Comparison of ENCODE assay signal across 2 cellular contexts in genomic region chr12:116155383-116155782, GRCh38.
A peak's percentile ranks its signal among the peaks of the same experiment; 100 is the strongest.
TF ChIP-seq lines count a peak whose summit lies in the region.

No MANE protein-coding gene starts in this region.

TF ChIP-seq in HEK293, 187 proteins besides CTCF, POLR2A, EP300 and RAD21 (continued from another document):
- TF ChIP-seq, protein P1, sequence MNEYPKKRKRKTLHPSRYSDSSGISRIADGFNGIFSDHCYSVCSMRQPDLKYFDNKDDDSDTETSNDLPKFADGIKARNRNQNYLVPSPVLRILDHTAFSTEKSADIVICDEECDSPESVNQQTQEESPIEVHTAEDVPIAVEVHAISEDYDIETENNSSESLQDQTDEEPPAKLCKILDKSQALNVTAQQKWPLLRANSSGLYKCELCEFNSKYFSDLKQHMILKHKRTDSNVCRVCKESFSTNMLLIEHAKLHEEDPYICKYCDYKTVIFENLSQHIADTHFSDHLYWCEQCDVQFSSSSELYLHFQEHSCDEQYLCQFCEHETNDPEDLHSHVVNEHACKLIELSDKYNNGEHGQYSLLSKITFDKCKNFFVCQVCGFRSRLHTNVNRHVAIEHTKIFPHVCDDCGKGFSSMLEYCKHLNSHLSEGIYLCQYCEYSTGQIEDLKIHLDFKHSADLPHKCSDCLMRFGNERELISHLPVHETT (tag by site-specific recombination; IDR thresholded peaks at IDR 0.05): no peak
- TF ChIP-seq ZNF629 (tag by site-specific recombination; IDR thresholded peaks at IDR 0.05) (no peak), ZNF658 (tag by site-specific recombination; IDR thresholded peaks at IDR 0.05) (no peak), ZNF701 (tag by site-specific recombination; IDR thresholded peaks at IDR 0.05) (no peak), ZNF596 (tag by site-specific recombination; IDR thresholded peaks at IDR 0.05) (0 out of 2 replicates have a peak, but pooled peaks have one; percentile 14), KLF9 (tag by site-specific recombination; IDR thresholded peaks at IDR 0.05; ENCODE audit: low read depth) (no peak), ZNF768 (tag by site-specific recombination; IDR thresholded peaks at IDR 0.05) (no peak), KLF8 (tag by site-specific recombination; IDR thresholded peaks at IDR 0.05) (no peak), GFI1B (tag by site-specific recombination; IDR thresholded peaks at IDR 0.05) (no peak), ZNF292 (tag by site-specific recombination; IDR thresholded peaks at IDR 0.05; ENCODE audit: borderline replicate concordance, low read depth) (no peak), ZNF610 (tag by site-specific recombination; IDR thresholded peaks at IDR 0.05; ENCODE audit: borderline replicate concordance) (no peak), PBX3 (CRISPR knock-in tag; IDR thresholded peaks at IDR 0.05) (no peak), ZNF544 (tag by site-specific recombination; IDR thresholded peaks at IDR 0.05) (no peak)
- TF ChIP-seq, protein P2, sequence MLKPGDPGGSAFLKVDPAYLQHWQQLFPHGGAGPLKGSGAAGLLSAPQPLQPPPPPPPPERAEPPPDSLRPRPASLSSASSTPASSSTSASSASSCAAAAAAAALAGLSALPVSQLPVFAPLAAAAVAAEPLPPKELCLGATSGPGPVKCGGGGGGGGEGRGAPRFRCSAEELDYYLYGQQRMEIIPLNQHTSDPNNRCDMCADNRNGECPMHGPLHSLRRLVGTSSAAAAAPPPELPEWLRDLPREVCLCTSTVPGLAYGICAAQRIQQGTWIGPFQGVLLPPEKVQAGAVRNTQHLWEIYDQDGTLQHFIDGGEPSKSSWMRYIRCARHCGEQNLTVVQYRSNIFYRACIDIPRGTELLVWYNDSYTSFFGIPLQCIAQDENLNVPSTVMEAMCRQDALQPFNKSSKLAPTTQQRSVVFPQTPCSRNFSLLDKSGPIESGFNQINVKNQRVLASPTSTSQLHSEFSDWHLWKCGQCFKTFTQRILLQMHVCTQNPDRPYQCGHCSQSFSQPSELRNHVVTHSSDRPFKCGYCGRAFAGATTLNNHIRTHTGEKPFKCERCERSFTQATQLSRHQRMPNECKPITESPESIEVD (tag by site-specific recombination; IDR thresholded peaks at IDR 0.05): 0 out of 2 replicates have a peak, but pooled peaks have one; percentile 6

TF ChIP-seq in HepG2, 621 proteins besides CTCF, POLR2A, EP300 and RAD21 (continued from another document and continues in another):
- TF ChIP-seq FOXP4 (CRISPR knock-in tag; IDR thresholded peaks at IDR 0.05) (0 out of 2 replicates have a peak, but pooled peaks have one; percentile 25), SOX13 (IDR thresholded peaks at IDR 0.05) (no peak), SOX13 (CRISPR knock-in tag; conservative IDR thresholded peaks at IDR 0.05 in 1 of 2, IDR thresholded peaks at IDR 0.05 in 1 of 2) (peak in 1 of 2 experiments; percentile 73; a peak in 2 of 4 replicates), NR2F6 (IDR thresholded peaks at IDR 0.05) (peak; percentile 55), NR2F6 (CRISPR knock-in tag; IDR thresholded peaks at IDR 0.05) (peak; percentile 17; the same call in 1 of the 2 replicates), HOXA3 (CRISPR knock-in tag; IDR thresholded peaks at IDR 0.05) (no peak), ARID3A (IDR thresholded peaks at IDR 0.05; ENCODE audit: low read depth, low read length) (peak; percentile 15; the same call in 1 of the 2 replicates), ZBTB33 (CRISPR knock-in tag; IDR thresholded peaks at IDR 0.05) (0 out of 2 replicates have a peak, but pooled peaks have one; percentile 35), ZFP82 (CRISPR knock-in tag; IDR thresholded peaks at IDR 0.05; ENCODE audit: borderline replicate concordance) (no peak), NR2F2 (IDR thresholded peaks at IDR 0.05; ENCODE audit: borderline replicate concordance, low read depth) (peak; percentile 44; the same call in 1 of the 2 replicates), TCF7 (IDR thresholded peaks at IDR 0.05; ENCODE audit: low read depth) (peak; percentile 74), ZNF775 (CRISPR knock-in tag; IDR thresholded peaks at IDR 0.05; ENCODE audit: borderline replicate concordance) (no peak), ISL2 (CRISPR knock-in tag; IDR thresholded peaks at IDR 0.05) (0 out of 2 replicates have a peak, but pooled peaks have one; percentile 15), ZIK1 (CRISPR knock-in tag; IDR thresholded peaks at IDR 0.05; ENCODE audit: borderline replicate concordance, low read depth) (no peak), ZNF558 (CRISPR knock-in tag; IDR thresholded peaks at IDR 0.05; ENCODE audit: borderline replicate concordance) (no peak), CBX1 (IDR thresholded peaks at IDR 0.05; ENCODE audit: low read depth) (no peak), ATF4 (CRISPR knock-in tag; IDR thresholded peaks at IDR 0.05) (no peak)
- TF ChIP-seq, protein P3, sequence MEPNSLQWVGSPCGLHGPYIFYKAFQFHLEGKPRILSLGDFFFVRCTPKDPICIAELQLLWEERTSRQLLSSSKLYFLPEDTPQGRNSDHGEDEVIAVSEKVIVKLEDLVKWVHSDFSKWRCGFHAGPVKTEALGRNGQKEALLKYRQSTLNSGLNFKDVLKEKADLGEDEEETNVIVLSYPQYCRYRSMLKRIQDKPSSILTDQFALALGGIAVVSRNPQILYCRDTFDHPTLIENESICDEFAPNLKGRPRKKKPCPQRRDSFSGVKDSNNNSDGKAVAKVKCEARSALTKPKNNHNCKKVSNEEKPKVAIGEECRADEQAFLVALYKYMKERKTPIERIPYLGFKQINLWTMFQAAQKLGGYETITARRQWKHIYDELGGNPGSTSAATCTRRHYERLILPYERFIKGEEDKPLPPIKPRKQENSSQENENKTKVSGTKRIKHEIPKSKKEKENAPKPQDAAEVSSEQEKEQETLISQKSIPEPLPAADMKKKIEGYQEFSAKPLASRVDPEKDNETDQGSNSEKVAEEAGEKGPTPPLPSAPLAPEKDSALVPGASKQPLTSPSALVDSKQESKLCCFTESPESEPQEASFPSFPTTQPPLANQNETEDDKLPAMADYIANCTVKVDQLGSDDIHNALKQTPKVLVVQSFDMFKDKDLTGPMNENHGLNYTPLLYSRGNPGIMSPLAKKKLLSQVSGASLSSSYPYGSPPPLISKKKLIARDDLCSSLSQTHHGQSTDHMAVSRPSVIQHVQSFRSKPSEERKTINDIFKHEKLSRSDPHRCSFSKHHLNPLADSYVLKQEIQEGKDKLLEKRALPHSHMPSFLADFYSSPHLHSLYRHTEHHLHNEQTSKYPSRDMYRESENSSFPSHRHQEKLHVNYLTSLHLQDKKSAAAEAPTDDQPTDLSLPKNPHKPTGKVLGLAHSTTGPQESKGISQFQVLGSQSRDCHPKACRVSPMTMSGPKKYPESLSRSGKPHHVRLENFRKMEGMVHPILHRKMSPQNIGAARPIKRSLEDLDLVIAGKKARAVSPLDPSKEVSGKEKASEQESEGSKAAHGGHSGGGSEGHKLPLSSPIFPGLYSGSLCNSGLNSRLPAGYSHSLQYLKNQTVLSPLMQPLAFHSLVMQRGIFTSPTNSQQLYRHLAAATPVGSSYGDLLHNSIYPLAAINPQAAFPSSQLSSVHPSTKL (CRISPR knock-in tag; IDR thresholded peaks at IDR 0.05): peak; percentile 31; the same call in 1 of the 2 replicates
- TF ChIP-seq, protein P4, sequence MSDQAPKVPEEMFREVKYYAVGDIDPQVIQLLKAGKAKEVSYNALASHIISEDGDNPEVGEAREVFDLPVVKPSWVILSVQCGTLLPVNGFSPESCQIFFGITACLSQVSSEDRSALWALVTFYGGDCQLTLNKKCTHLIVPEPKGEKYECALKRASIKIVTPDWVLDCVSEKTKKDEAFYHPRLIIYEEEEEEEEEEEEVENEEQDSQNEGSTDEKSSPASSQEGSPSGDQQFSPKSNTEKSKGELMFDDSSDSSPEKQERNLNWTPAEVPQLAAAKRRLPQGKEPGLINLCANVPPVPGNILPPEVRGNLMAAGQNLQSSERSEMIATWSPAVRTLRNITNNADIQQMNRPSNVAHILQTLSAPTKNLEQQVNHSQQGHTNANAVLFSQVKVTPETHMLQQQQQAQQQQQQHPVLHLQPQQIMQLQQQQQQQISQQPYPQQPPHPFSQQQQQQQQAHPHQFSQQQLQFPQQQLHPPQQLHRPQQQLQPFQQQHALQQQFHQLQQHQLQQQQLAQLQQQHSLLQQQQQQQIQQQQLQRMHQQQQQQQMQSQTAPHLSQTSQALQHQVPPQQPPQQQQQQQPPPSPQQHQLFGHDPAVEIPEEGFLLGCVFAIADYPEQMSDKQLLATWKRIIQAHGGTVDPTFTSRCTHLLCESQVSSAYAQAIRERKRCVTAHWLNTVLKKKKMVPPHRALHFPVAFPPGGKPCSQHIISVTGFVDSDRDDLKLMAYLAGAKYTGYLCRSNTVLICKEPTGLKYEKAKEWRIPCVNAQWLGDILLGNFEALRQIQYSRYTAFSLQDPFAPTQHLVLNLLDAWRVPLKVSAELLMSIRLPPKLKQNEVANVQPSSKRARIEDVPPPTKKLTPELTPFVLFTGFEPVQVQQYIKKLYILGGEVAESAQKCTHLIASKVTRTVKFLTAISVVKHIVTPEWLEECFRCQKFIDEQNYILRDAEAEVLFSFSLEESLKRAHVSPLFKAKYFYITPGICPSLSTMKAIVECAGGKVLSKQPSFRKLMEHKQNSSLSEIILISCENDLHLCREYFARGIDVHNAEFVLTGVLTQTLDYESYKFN (CRISPR knock-in tag; conservative IDR thresholded peaks at IDR 0.05): peak; percentile 45; the same call in 1 of the 2 replicates
- TF ChIP-seq, protein P5, sequence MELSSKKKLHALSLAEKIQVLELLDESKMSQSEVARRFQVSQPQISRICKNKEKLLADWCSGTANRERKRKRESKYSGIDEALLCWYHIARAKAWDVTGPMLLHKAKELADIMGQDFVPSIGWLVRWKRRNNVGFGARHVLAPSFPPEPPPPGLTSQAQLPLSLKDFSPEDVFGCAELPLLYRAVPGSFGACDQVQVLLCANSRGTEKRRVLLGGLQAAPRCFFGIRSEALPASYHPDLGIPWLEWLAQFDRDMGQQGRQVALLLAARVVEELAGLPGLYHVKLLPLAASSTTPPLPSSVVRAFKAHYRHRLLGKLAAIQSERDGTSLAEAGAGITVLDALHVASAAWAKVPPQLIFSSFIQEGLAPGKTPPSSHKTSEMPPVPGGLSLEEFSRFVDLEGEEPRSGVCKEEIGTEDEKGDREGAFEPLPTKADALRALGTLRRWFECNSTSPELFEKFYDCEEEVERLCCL (CRISPR knock-in tag; IDR thresholded peaks at IDR 0.05; ENCODE audit: borderline replicate concordance): no peak
